1 cellular context compared by ENCODE assay signal in genomic region chr9:71754151-71754550, GRCh38.
TF ChIP-seq lines count a peak whose summit lies in the region.

No MANE protein-coding gene starts in this region.

TF ChIP-seq in K562, 482 proteins besides CTCF, POLR2A, EP300 and RAD21:
- no peak for TF ChIP-seq ZNF766 (CRISPR knock-in tag; conservative IDR thresholded peaks at IDR 0.05)
- TF ChIP-seq CLOCK (CRISPR knock-in tag; IDR thresholded peaks at IDR 0.05; ENCODE audit: borderline replicate concordance): no peak
- no peak for TF ChIP-seq HBP1 (CRISPR knock-in tag; IDR thresholded peaks at IDR 0.05)
- no peak for TF ChIP-seq ZBTB12 (CRISPR knock-in tag; IDR thresholded peaks at IDR 0.05)
- no peak for TF ChIP-seq CBX1 (IDR thresholded peaks at IDR 0.05; ENCODE audit: low read depth)
- no peak for TF ChIP-seq DLX4 (CRISPR knock-in tag; IDR thresholded peaks at IDR 0.05)
- no peak for TF ChIP-seq CREM (IDR thresholded peaks at IDR 0.05; ENCODE audit: low read depth)
- no peak for TF ChIP-seq CEBPZ (IDR thresholded peaks at IDR 0.05; ENCODE audit: borderline replicate concordance, low read depth, low read length)
- no peak for TF ChIP-seq CHD4 (IDR thresholded peaks at IDR 0.05; ENCODE audit: insufficient read depth, insufficient replicate concordance, low read depth, low read length, poor library complexity, severe bottlenecking)
- TF ChIP-seq ZBTB34 (CRISPR knock-in tag; IDR thresholded peaks at IDR 0.05): no peak
- no peak for TF ChIP-seq HDAC2 (IDR thresholded peaks at IDR 0.05)
- TF ChIP-seq TRIM24 (IDR thresholded peaks at IDR 0.05): no peak
- no peak for TF ChIP-seq FOSL1 (tag; conservative IDR thresholded peaks at IDR 0.05)
- TF ChIP-seq RUNX1 (IDR thresholded peaks at IDR 0.05; ENCODE audit: low read depth): no peak
- no peak for TF ChIP-seq BRD4 (IDR thresholded peaks at IDR 0.05)
- TF ChIP-seq ZNF785 (CRISPR knock-in tag; IDR thresholded peaks at IDR 0.05): no peak
- TF ChIP-seq ILK (tag; IDR thresholded peaks at IDR 0.05; ENCODE audit: borderline replicate concordance, low read depth): no peak
- TF ChIP-seq RERE (CRISPR knock-in tag; IDR thresholded peaks at IDR 0.05; ENCODE audit: borderline replicate concordance): no peak
- TF ChIP-seq KLF10 (CRISPR knock-in tag; IDR thresholded peaks at IDR 0.05): no peak
TF ChIP-seq in K562: peak in this region for 0.
